ENCODE assay signal across 10 cellular contexts in the genomic region with DNA sequence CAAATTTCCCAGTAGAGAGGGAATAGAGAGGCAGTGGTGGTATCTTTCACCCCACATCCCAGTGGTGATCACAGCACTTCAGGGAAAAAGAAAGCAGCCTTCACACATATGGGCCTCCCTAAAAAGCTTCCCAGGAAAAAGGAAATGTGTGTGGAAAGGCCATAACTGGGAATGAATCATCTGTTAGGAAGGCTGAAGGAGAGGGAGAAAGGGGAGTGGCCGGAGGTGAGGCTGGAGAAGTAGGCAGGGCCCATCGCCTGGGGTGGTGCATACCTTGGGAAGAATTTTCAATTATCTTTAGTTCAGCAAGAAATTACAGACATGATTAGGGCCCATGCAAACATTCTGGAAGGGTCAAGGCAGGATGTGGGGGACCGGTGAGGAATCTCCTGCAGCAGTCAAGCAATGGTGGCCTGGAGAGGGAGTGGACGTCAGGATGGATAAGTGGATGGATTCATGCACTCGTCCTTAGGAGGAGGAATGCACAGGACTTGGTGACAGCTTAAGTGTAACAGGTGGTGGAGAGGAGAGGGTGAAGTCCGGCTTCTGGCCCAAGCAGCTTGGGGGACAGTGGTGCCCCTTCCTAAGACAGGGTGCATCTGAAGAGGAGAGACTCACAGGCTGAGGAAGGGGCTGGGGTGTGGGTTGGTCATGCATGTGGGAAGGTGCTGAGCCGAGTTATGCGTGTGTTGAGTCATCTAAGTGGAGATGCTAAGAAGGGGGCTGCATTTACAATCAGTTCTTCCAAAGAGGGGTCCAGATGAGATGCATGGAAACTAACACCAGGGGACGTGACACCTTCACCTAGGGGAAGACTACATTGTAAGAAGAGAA. TPM values are rescaled to one million over a fixed set of nuclear protein-coding genes. Genes with fewer than 3 reads are reported as not detected.
A peak's percentile ranks its signal among the peaks of the same experiment; 100 is the strongest.
DNase-seq lines count a peak whose midpoint lies in the region; ATAC-seq, FAIRE-seq and TF ChIP-seq lines count a peak whose summit lies in the region.
"Had no signal": no experiment of that assay in that cellular context is flagged by ENCODE, and none has a peak within 500 bp of the region (broad histone marks: within the 10 kb centered on the region; RNA-seq: fewer than 3 reads in every experiment).

No MANE protein-coding gene starts in this region.

- CTCF ChIA-PET in CD4-positive, alpha-beta T cell (lab: Charles Lee): no interaction called here

- POLR2A ChIA-PET in CD4-positive, alpha-beta T cell (lab: Charles Lee): interaction anchor here (1.5 to 3.7 kb wide), 4 partner anchors 13 to 25 kb away, joined by 4 to 17 read pairs (median 11); a partner anchor contains a TSS

- TF ChIP-seq CTCF in CD4-positive, alpha-beta T cell (IDR thresholded peaks at IDR 0.05): no peak
- TF ChIP-seq CTCF in bronchial epithelial cell (IDR thresholded peaks at IDR 0.05; ENCODE audit: insufficient read depth, low read length, severe bottlenecking) (no peak), heart left ventricle (IDR thresholded peaks at IDR 0.05) (no peak), GM10266 (IDR thresholded peaks at IDR 0.05; ENCODE audit: control insufficient read depth, insufficient read depth, low read depth, missing control alignments) (no peak)

- H3K36me3 Mint-ChIP-seq in CD4-positive, alpha-beta T cell (ENCODE audit: low read depth): no peaks in the 10 kb centered on the region

- no peak for FAIRE-seq in bronchial epithelial cell (lab: Jason Lieb, UNC)

- H3K79me2 ChIP-seq in mesendoderm (ENCODE audit: control insufficient read depth, insufficient read depth, low read length): no peaks in the 10 kb centered on the region

- no peak overlapping the region for H3K27ac ChIP-seq in CD4-positive, alpha-beta T cell (ENCODE audit: low read depth, low read length)
- H3K27ac ChIP-seq in mesendoderm (ENCODE audit: low read depth, low read length) (peak overlapping the region; percentile 91), heart left ventricle (peak overlapping the region in 1 of 12 donors; percentile 65)
- H3K27ac ChIP-seq: cardiac muscle cell had no signal

- no peak overlapping the region for H4K5ac ChIP-seq in mesendoderm (ENCODE audit: low read length)

- H3K4me1 ChIP-seq in mesendoderm (ENCODE audit: control insufficient read depth, low read depth, low read length) (peaks cover 14% of the 10 kb centered on the region), heart left ventricle (peaks cover 0 to 56% (median 21%) of the 10 kb centered on the region in 12 donors)

- no peak for TF ChIP-seq POLR2A in heart left ventricle (IDR thresholded peaks at IDR 0.05)

- no peak overlapping the region for H3K9ac ChIP-seq in mesendoderm (ENCODE audit: low read length)

- no peaks in the 10 kb centered on the region for H3K9me3 Mint-ChIP-seq in CD4-positive, alpha-beta T cell

- H2BK120ac ChIP-seq in mesendoderm (ENCODE audit: low read depth, low read length): no peak overlapping the region

- H2AK5ac ChIP-seq in mesendoderm (ENCODE audit: low read length): no peak overlapping the region

- no peak overlapping the region for H3K4me2 ChIP-seq in mesendoderm (ENCODE audit: low read length)

- no CpG with 5 or more reads among the region's 9 CpGs for WGBS in mesendoderm (ENCODE audit: extremely low coverage, insufficient coverage, low lambda C conversion rate)
- 84 to 90% (median 87%) methylated on average over 9 of the region's 9 CpGs for WGBS in heart left ventricle, 4 donors

- peak overlapping the region; percentile 47 for H3K56ac ChIP-seq in mesendoderm (ENCODE audit: low read length)

- H3K9me3 ChIP-seq in CD4-positive, alpha-beta T cell (ENCODE audit: control insufficient read depth, low read length): no peaks in the 10 kb centered on the region
- H3K9me3 ChIP-seq in heart left ventricle: no peaks in the 10 kb centered on the region

- no peak overlapping the region for H2BK5ac ChIP-seq in mesendoderm (ENCODE audit: low read length)

- H3K27me3 Mint-ChIP-seq in CD4-positive, alpha-beta T cell: no peaks in the 10 kb centered on the region

- H3K4me3 ChIP-seq in bronchial epithelial cell (ENCODE audit: low read depth, low read length) (no peak overlapping the region), mesendoderm (ENCODE audit: low read length) (no peak overlapping the region), heart left ventricle (no peak overlapping the region)
- H3K4me3 ChIP-seq: cardiac muscle cell had no signal

- ATAC-seq in CD4-positive, alpha-beta T cell (ENCODE audit: poor library complexity): no peak
- ATAC-seq in heart left ventricle (no peak), GM21423 (IDR thresholded peaks at IDR 0.05; ENCODE audit: unreplicated experiment) (no peak), GM19351 (IDR thresholded peaks at IDR 0.05; ENCODE audit: unreplicated experiment) (no peak)

- H3K27me3 ChIP-seq in CD4-positive, alpha-beta T cell (ENCODE audit: control insufficient read depth, insufficient read depth, low read length): no peaks in the 10 kb centered on the region
- H3K27me3 ChIP-seq in bronchial epithelial cell (ENCODE audit: control insufficient read depth, insufficient read depth, low read length) (no peaks in the 10 kb centered on the region), mesendoderm (ENCODE audit: insufficient read depth, low read length, poor library complexity) (no peaks in the 10 kb centered on the region), heart left ventricle (no peaks in the 10 kb centered on the region)
- H3K27me3 ChIP-seq: cardiac muscle cell had no signal

- H3K23ac ChIP-seq in mesendoderm (ENCODE audit: low read length): no peak overlapping the region

- H3K36me3 ChIP-seq in bronchial epithelial cell (ENCODE audit: control insufficient read depth, insufficient read depth, low read length) (no peaks in the 10 kb centered on the region), mesendoderm (ENCODE audit: control insufficient read depth, insufficient read depth, low read length) (no peaks in the 10 kb centered on the region), heart left ventricle (no peaks in the 10 kb centered on the region)
- H3K36me3 ChIP-seq: cardiac muscle cell had no signal

- no peaks in the 10 kb centered on the region for H3K79me1 ChIP-seq in mesendoderm (ENCODE audit: low read length)

- peak overlapping the region; percentile 98 for H3K27ac Mint-ChIP-seq in CD4-positive, alpha-beta T cell

- peak overlapping the region; percentile 6 for H3K18ac ChIP-seq in mesendoderm (ENCODE audit: low read length)

- intact Hi-C loops in CD4-positive, alpha-beta T cell (cut with DNase I, micrococcal nuclease): no loop called here
- intact Hi-C loops in heart left ventricle (cut with DNase I): loop anchor here in 2 of 10 donors (5.0 kb wide), 1 partner anchor 89 kb away; no protein-coding TSS in a partner anchor

- H4K8ac ChIP-seq in mesendoderm (ENCODE audit: low read depth, low read length): no peak overlapping the region

- H2BK15ac ChIP-seq in mesendoderm (replicated peaks; ENCODE audit: low read depth): no peak overlapping the region

- H3K4me1 Mint-ChIP-seq in CD4-positive, alpha-beta T cell (ENCODE audit: low read depth): peaks cover 89% of the 10 kb centered on the region

- peak overlapping the region; percentile 11 for H3K4ac ChIP-seq in mesendoderm (ENCODE audit: low read depth, low read length)

- DNase-seq in CD4-positive, alpha-beta T cell: no peak
- DNase-seq in HS-5 (ENCODE audit: low read depth) (peak; percentile 77), bronchial epithelial cell (ENCODE audit: low read depth) (peak; percentile 83), mesendoderm (peak; percentile 88), heart left ventricle (no peak), GM10266 (ENCODE audit: extremely low spot score) (no peak)
- DNase-seq: MV-4-11 had no signal

- H3K4me3 Mint-ChIP-seq in CD4-positive, alpha-beta T cell: peak overlapping the region; percentile 12

RNA-seq across cellular contexts. Expression of a gene that starts 17.9 kb away (rescaled TPM):
- 1 to 10 TPM; 5.1 to 5.4 TPM for total RNA-seq in CD4-positive, alpha-beta T cell
- total RNA-seq in bronchial epithelial cell (under 0.01 and 0.26 TPM in 2 replicates), heart left ventricle (10 to 100 TPM in 1 of 9 donors, 1 to 10 TPM in 8; 3.2 to 11.9 (median 5.1) TPM)
- 1.1 TPM for polyA plus RNA-seq in mesendoderm (2013, experiment 1 of 2)
- polyA plus RNA-seq in mesendoderm (2013, experiment 2 of 2): 1.3 TPM
- 1 to 10 TPM; 4.1 TPM for polyA plus RNA-seq in heart left ventricle

Comparison
In these comparisons a context has a peak if more than half of its experiments do, and no peak if none do; other contexts are left out.
1. DNase-seq: peak in HS-5 (single experiment), bronchial epithelial cell (single experiment) and mesendoderm (single experiment); none in CD4-positive, alpha-beta T cell (0 of 10), heart left ventricle (0 of 5) and GM10266 (single experiment).